Comparison of ENCODE assay signal across 21 cellular contexts in the genomic region with DNA sequence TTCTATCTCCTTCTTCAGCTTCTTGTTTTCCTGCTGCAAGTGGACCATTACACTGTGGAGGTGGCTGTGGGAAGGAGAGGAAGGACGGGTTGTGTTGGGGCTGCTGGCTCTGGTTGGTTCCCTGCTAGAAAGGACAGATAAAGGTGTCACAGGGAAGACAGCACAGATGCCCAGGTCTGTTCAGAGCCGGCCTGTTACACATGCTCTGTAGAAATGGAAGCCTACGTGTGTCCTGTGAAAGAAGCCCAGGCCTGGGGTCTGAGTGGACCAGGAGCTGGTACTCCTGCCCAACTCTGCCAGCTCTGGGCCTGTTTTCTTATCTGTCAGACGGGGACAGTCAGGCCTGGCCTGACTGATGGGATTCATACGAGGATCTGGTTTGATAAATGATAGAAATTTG. TPM values are rescaled to one million over a fixed set of nuclear protein-coding genes. Genes with fewer than 3 reads are reported as not detected.
"Had no signal": no experiment of that assay in that cellular context is flagged by ENCODE, and none has a peak within 500 bp of the region (broad histone marks: within the 10 kb centered on the region; RNA-seq: fewer than 3 reads in every experiment).

No MANE protein-coding gene starts in this region.

- DNase-seq: IMR-90, Karpas-422, KG1, MG63, NCI-H1092, NCI-H1105 treated with DMSO at 0.1 percent for 48 hours, NCI-H1417 treated with DMSO at 0.1 percent for 48 hours, NCI-H146, NCI-H1694 treated with DMSO at 0.1 percent for 48 hours, NCI-H1930, NCI-H2081, NCI-H2107, NCI-H2227 treated with DMSO at 0.1 percent for 48 hours, NCI-H524 treated with DMSO at 0.1 percent for 48 hours, NCI-H69, NCI-H774, SHP77 treated with DMSO at 0.1 percent for 48 hours, SJCRH30 had no signal

- H3K9me3 ChIP-seq: MG63, SJCRH30 had no signal

- H3K4me3 ChIP-seq: MG63, SJCRH30 had no signal

- H3K4me1 ChIP-seq: SJCRH30 had no signal

- H3K36me3 ChIP-seq: MG63, SJCRH30 had no signal

- H3K27me3 ChIP-seq: MG63, SJCRH30 had no signal

- H3K27ac ChIP-seq: RWPE1, SJCRH30 had no signal

RNA-seq across cellular contexts. Expression of a gene that starts 51.9 kb away (rescaled TPM):
- polyA plus RNA-seq: IMR-90 had no signal

RNA-seq across cellular contexts. Expression of a gene that starts 57.0 kb away (rescaled TPM):
- total RNA-seq: HT-29, IMR-90, NCI-H460, SJCRH30 had no signal
- polyA plus RNA-seq: IMR-90 had no signal
